Comparison of ENCODE assay signal across 7 cellular contexts in the genomic region with DNA sequence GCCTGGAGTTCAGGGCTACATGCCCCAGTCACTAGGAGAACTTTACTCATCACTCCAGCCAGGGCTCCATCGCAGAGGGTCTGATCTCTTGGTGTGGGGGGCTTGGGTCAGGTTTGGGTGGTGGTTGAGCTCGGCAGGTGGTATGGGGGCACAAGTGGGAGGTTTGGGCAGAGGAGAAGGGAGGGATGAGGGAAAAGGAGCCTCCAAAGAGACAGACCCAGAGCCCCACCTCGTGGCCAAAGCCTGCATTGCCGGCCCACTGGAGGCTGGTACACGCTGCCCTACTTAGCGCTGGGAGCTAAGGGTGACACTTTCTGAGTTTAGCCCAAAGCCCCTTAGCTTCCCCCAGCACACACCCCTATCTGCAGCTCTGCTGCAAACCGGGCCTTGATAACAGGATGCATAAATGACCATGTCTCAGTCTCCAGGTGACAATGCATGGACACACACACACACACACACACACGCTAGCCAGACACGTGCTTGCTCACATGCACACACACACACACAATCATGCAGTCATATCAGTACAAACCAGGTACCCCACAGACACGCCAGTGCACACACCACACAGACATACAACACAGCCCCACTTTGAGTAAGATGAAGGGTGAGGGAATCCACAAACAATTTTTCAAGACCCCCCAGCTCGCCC. TPM values are rescaled to one million over a fixed set of nuclear protein-coding genes. Genes with fewer than 3 reads are reported as not detected.
A peak's percentile ranks its signal among the peaks of the same experiment; 100 is the strongest.
DNase-seq lines count a peak whose midpoint lies in the region; ATAC-seq and TF ChIP-seq lines count a peak whose summit lies in the region.

No MANE protein-coding gene starts in this region.

- H3K4me1 ChIP-seq in MM.1S (ENCODE audit: low read length) (peaks cover 9% of the 10 kb centered on the region; the same call in 1 of the 2 replicates), breast epithelium (peaks cover 3 to 9% of the 10 kb centered on the region in 2 donors)

- no peak for ATAC-seq in HG02759 (IDR thresholded peaks at IDR 0.05; ENCODE audit: unreplicated experiment)

- H3K36me3 ChIP-seq in MM.1S (replicated peaks; ENCODE audit: insufficient read depth, low read length) (no peaks in the 10 kb centered on the region), WERI-Rb-1 (no peaks in the 10 kb centered on the region), breast epithelium (no peaks in the 10 kb centered on the region)

- peak overlapping the region; percentile 3; the same call in 1 of the 2 replicates for H3K4me2 ChIP-seq in MM.1S (ENCODE audit: low read depth, low read length)

- H3K9me3 ChIP-seq in MM.1S (replicated peaks; ENCODE audit: insufficient read depth, low read length), result no peaks in the 10 kb centered on the region
- no peaks in the 10 kb centered on the region for H3K9me3 ChIP-seq in WERI-Rb-1 (ENCODE audit: severe bottlenecking)
- H3K9me3 ChIP-seq in breast epithelium, result no peaks in the 10 kb centered on the region

- no peaks in the 10 kb centered on the region for H3K9me2 ChIP-seq in MM.1S (replicated peaks; ENCODE audit: insufficient read depth, low read length)

- H3K79me2 ChIP-seq in MM.1S (ENCODE audit: low read length), result no peaks in the 10 kb centered on the region

- H3K27me3 ChIP-seq in MM.1S (replicated peaks; ENCODE audit: insufficient read depth, low read length) (peaks cover 36% of the 10 kb centered on the region), WERI-Rb-1 (ENCODE audit: insufficient read depth, low read depth, severe bottlenecking) (no peaks in the 10 kb centered on the region), breast epithelium (no peaks in the 10 kb centered on the region)

- peak; percentile 97 for TF ChIP-seq CTCF in GM12865 (IDR thresholded peaks at IDR 0.05; ENCODE audit: insufficient read depth, low read depth, low read length, missing control alignments)
- peak; percentile 89 for TF ChIP-seq CTCF in MM.1S (IDR thresholded peaks at IDR 0.05; ENCODE audit: low read length)
- TF ChIP-seq CTCF in WERI-Rb-1 (IDR thresholded peaks at IDR 0.05; ENCODE audit: low read depth, low read length), result peak; percentile 99
- TF ChIP-seq CTCF in breast epithelium (IDR thresholded peaks at IDR 0.05), result peak; percentile 85 to 91 (median 90)

- intact Hi-C loops in breast epithelium (cut with DNase I; ENCODE audit: low total_unique reads), result no loop called here

- no peak overlapping the region for H3K27ac ChIP-seq in MM.1S (ENCODE audit: low read length)
- H3K27ac ChIP-seq in WERI-Rb-1, result no peak overlapping the region
- H3K27ac ChIP-seq in breast epithelium, result no peak overlapping the region

- peak; percentile 65 for DNase-seq in GM12865 (ENCODE audit: low read depth)
- DNase-seq in MM.1S, result peak; percentile 62
- DNase-seq in WERI-Rb-1, result peak; percentile 88
- DNase-seq in breast epithelium (ENCODE audit: low spot score in 2 of 2), result peak; percentile 68 to 85
- DNase-seq in kidney glomerular epithelial cell (lab: John Stamatoyannopoulos, UW), result peak; percentile 55
- DNase-seq in stimulated activated CD4-positive, alpha-beta T cell treated with anti-CD3 and anti-CD28 coated beads, Interleukin-2, amount 100 ng/mL, for 4 hours (ENCODE audit: low read depth), result peak; percentile 59

- H3F3A ChIP-seq in MM.1S (ENCODE audit: insufficient read depth, low read length), result no peaks in the 10 kb centered on the region

- TF ChIP-seq POLR2A in breast epithelium (IDR thresholded peaks at IDR 0.05), result no peak

- H3K4me3 ChIP-seq in GM12865 (ENCODE audit: low read depth, low read length) (no peak overlapping the region), MM.1S (ENCODE audit: low read length) (no peak overlapping the region), WERI-Rb-1 (ENCODE audit: low read depth, low read length) (no peak overlapping the region), breast epithelium (no peak overlapping the region)

- H2AFZ ChIP-seq in MM.1S (ENCODE audit: low read length), result no peak overlapping the region

- H4K20me1 ChIP-seq in MM.1S (ENCODE audit: insufficient read depth, low read length), result no peaks in the 10 kb centered on the region

- no peak overlapping the region for H3K9ac ChIP-seq in MM.1S (ENCODE audit: low read length)

RNA-seq across cellular contexts. Expression of a gene that starts 14.7 kb away (rescaled TPM):
- total RNA-seq in breast epithelium, result 10 to 100 TPM; 44.0 to 67.5 (median 61.3) TPM

RNA-seq across cellular contexts. Expression of a gene that starts 16.6 kb away (rescaled TPM):
- 1 to 10 TPM in 1 of 3 donors, under 1 TPM in 2; 0.48 to 2.3 (median 0.66) TPM for total RNA-seq in breast epithelium

RNA-seq across cellular contexts. Expression of a gene that starts 16.7 kb away (rescaled TPM):
- total RNA-seq in breast epithelium, result 10 to 100 TPM; 63.7 to 90.4 (median 75.7) TPM

RNA-seq across cellular contexts. Expression of a gene that starts 27.0 kb away (rescaled TPM):
- total RNA-seq in breast epithelium, result 1 to 10 TPM; 3.4 to 7.5 (median 5.3) TPM

RNA-seq across cellular contexts. Expression of a gene that starts 27.1 kb away (rescaled TPM):
- total RNA-seq in breast epithelium, result 100 to 1,000 TPM in 1 of 3 donors, 10 to 100 TPM in 2; 75.4 to 104 (median 84.6) TPM
